In genomic region chr7:125136755-125137547, GRCh38 we compare ENCODE assay signal across 19 cellular contexts.
A peak's percentile ranks its signal among the peaks of the same experiment; 100 is the strongest.
DNase-seq lines count a peak whose midpoint lies in the region; ATAC-seq and TF ChIP-seq lines count a peak whose summit lies in the region.
"Had no signal": no experiment of that assay in that cellular context is flagged by ENCODE, and none has a peak within 500 bp of the region (broad histone marks: within the 10 kb centered on the region; RNA-seq: fewer than 3 reads in every experiment).

No MANE protein-coding gene starts in this region.

- no peaks in the 10 kb centered on the region for H3K36me3 Mint-ChIP-seq in nephron progenitor cell (ENCODE audit: low read depth)
- H3K36me3 Mint-ChIP-seq: stimulated activated memory B cell treated with anti-CD40 and anti-IgM and Interleukin-4, amounts not matched to agents 10 μg/mL and 1 μg/mL and 100 μg/mL, for 72 hours; type B pancreatic cell had no signal

- peak overlapping the region; percentile 71 for H3K27ac ChIP-seq in ACC112 (ENCODE audit: low read depth, low read length)
- H3K27ac ChIP-seq in OCI-LY3 (ENCODE audit: low read length) = peak overlapping the region; percentile 50
- peak overlapping the region; percentile 96 for H3K27ac ChIP-seq in mammary epithelial cell (ENCODE audit: insufficient read depth, low read depth, low read length)
- H3K27ac ChIP-seq in iPS-20b (ENCODE audit: low read length) = peak overlapping the region; percentile 31
- H3K27ac ChIP-seq: A549, cardiac muscle cell, GM23248 had no signal

- CTCF ChIA-PET in mammary epithelial cell (lab: Charles Lee; ENCODE audit: low non-redundant PET) = no interaction called here

- no peaks in the 10 kb centered on the region for H3K27me3 Mint-ChIP-seq in stimulated activated naive CD8-positive, alpha-beta T cell treated with anti-CD3 and anti-CD28 coated beads, Interleukin-15, amount 100 ng/mL, for 72 hours
- no peaks in the 10 kb centered on the region for H3K27me3 Mint-ChIP-seq in nephron progenitor cell (ENCODE audit: low read depth, poor library complexity)
- H3K27me3 Mint-ChIP-seq: stimulated activated memory B cell treated with anti-CD40 and anti-IgM and Interleukin-4, amounts not matched to agents 10 μg/mL and 1 μg/mL and 100 μg/mL, for 72 hours; type B pancreatic cell had no signal

- H2AFZ ChIP-seq in ACC112 (ENCODE audit: low read length, unreplicated experiment) (peak overlapping the region; percentile 53), OCI-LY3 (ENCODE audit: low read depth, low read length) (0 out of 2 replicates have a peak overlapping the region, but pooled peaks have one; percentile 16), mammary epithelial cell (ENCODE audit: low read depth, low read length) (peak overlapping the region; percentile 66)
- H2AFZ ChIP-seq: GM23248 had no signal

- no peaks in the 10 kb centered on the region for H3K36me3 ChIP-seq in ACC112 (ENCODE audit: insufficient read depth, low read length)
- H3K36me3 ChIP-seq in OCI-LY3 (replicated peaks; ENCODE audit: low read depth, low read length) = no peaks in the 10 kb centered on the region
- H3K36me3 ChIP-seq in mammary epithelial cell (ENCODE audit: insufficient read depth, low read length) = no peaks in the 10 kb centered on the region
- no peaks in the 10 kb centered on the region for H3K36me3 ChIP-seq in iPS-20b (ENCODE audit: insufficient read depth, low read depth, low read length)
- H3K36me3 ChIP-seq: cardiac muscle cell had no signal

- in situ Hi-C loops in mammary epithelial cell (cut with MboI; ENCODE audit: low sequenced_read_pairs in 2 of 2) = no loop called here

- H3K79me2 ChIP-seq in ACC112 (ENCODE audit: control insufficient read depth, insufficient read depth, low read length, unreplicated experiment) (no peaks in the 10 kb centered on the region), OCI-LY3 (ENCODE audit: low read length) (no peaks in the 10 kb centered on the region), mammary epithelial cell (ENCODE audit: insufficient read depth, low read length) (no peaks in the 10 kb centered on the region)

- peak overlapping the region; percentile 48 for H3K4me2 ChIP-seq in OCI-LY3 (ENCODE audit: low read length)
- H3K4me2 ChIP-seq in mammary epithelial cell (ENCODE audit: insufficient read depth, low read depth, low read length) = peak overlapping the region; percentile 83
- H3K4me2 ChIP-seq: A549 had no signal

- no peak for TF ChIP-seq CTCF in OCI-LY3 (IDR thresholded peaks at IDR 0.05; ENCODE audit: low read depth, low read length)
- TF ChIP-seq CTCF in mammary epithelial cell (conservative IDR thresholded peaks at IDR 0.05 in 1 of 2, IDR thresholded peaks at IDR 0.05 in 1 of 2; ENCODE audit: extremely low read depth in 1 of 2, insufficient read depth in 1 of 2, low read depth in 1 of 2, low read length in 2 of 2) = no peak
- no peak for TF ChIP-seq CTCF in nephron progenitor cell (IDR thresholded peaks at IDR 0.05)

- no peaks in the 10 kb centered on the region for H4K20me1 ChIP-seq in OCI-LY3 (ENCODE audit: insufficient read depth, low read length)
- no peaks in the 10 kb centered on the region for H4K20me1 ChIP-seq in mammary epithelial cell (ENCODE audit: insufficient read depth, low read length)

- H3K27ac Mint-ChIP-seq in stimulated activated naive CD8-positive, alpha-beta T cell treated with anti-CD3 and anti-CD28 coated beads, Interleukin-15, amount 100 ng/mL, for 72 hours = no peak overlapping the region
- no peak overlapping the region for H3K27ac Mint-ChIP-seq in nephron progenitor cell
- H3K27ac Mint-ChIP-seq: stimulated activated memory B cell treated with anti-CD40 and anti-IgM and Interleukin-4, amounts not matched to agents 10 μg/mL and 1 μg/mL and 100 μg/mL, for 72 hours; type B pancreatic cell had no signal

- intact Hi-C loops in mammary epithelial cell (cut with micrococcal nuclease) = loop anchor here (5.0 to 10.0 kb wide), 2 partner anchors 72 to 115 kb away; no protein-coding TSS in a partner anchor

- H3K4me1 ChIP-seq in ACC112 (ENCODE audit: control insufficient read depth, insufficient read depth, low read length, unreplicated experiment) = peaks cover 8% of the 10 kb centered on the region
- H3K4me1 ChIP-seq in OCI-LY3 (ENCODE audit: low read length) = peaks cover 14% of the 10 kb centered on the region
- H3K4me1 ChIP-seq in mammary epithelial cell (ENCODE audit: insufficient read depth, low read length) = peaks cover 23% of the 10 kb centered on the region
- peaks cover 10% of the 10 kb centered on the region; the same call in 1 of the 2 replicates for H3K4me1 ChIP-seq in iPS-20b (ENCODE audit: insufficient read depth, low read length)
- H3K4me1 ChIP-seq: A549 had no signal

- no peak overlapping the region for H3K4me3 Mint-ChIP-seq in stimulated activated naive CD8-positive, alpha-beta T cell treated with anti-CD3 and anti-CD28 coated beads, Interleukin-15, amount 100 ng/mL, for 72 hours
- H3K4me3 Mint-ChIP-seq in nephron progenitor cell = no peak overlapping the region
- H3K4me3 Mint-ChIP-seq: stimulated activated memory B cell treated with anti-CD40 and anti-IgM and Interleukin-4, amounts not matched to agents 10 μg/mL and 1 μg/mL and 100 μg/mL, for 72 hours; type B pancreatic cell had no signal

- ATAC-seq in HG02763 (IDR thresholded peaks at IDR 0.05; ENCODE audit: unreplicated experiment) = no peak
- ATAC-seq in stimulated activated naive CD8-positive, alpha-beta T cell treated with anti-CD3 and anti-CD28 coated beads, Interleukin-15, amount 100 ng/mL, for 72 hours = no peak
- ATAC-seq: A549; stimulated activated memory B cell treated with anti-CD40 and anti-IgM and Interleukin-4, amounts not matched to agents 10 μg/mL and 1 μg/mL and 100 μg/mL, for 72 hours had no signal

- no TSS peak for BruUV-seq in mammary epithelial cell (replicated peaks; lab: Mats Ljungman, UMichigan)

- no peak overlapping the region; the same call in 1 of the 2 replicates for H3K9ac ChIP-seq in OCI-LY3 (ENCODE audit: low read length)
- H3K9ac ChIP-seq in mammary epithelial cell (ENCODE audit: insufficient read depth, low read length) = peak overlapping the region; percentile 52
- no peak overlapping the region for H3K9ac ChIP-seq in iPS-20b (ENCODE audit: low read depth, low read length)
- H3K9ac ChIP-seq: GM23248 had no signal

- no peaks in the 10 kb centered on the region for H3K4me1 Mint-ChIP-seq in stimulated activated naive CD8-positive, alpha-beta T cell treated with anti-CD3 and anti-CD28 coated beads, Interleukin-15, amount 100 ng/mL, for 72 hours
- H3K4me1 Mint-ChIP-seq in nephron progenitor cell = no peaks in the 10 kb centered on the region
- H3K4me1 Mint-ChIP-seq: stimulated activated memory B cell treated with anti-CD40 and anti-IgM and Interleukin-4, amounts not matched to agents 10 μg/mL and 1 μg/mL and 100 μg/mL, for 72 hours had no signal

- H3K9me3 Mint-ChIP-seq in stimulated activated naive CD8-positive, alpha-beta T cell treated with anti-CD3 and anti-CD28 coated beads, Interleukin-15, amount 100 ng/mL, for 72 hours = no peaks in the 10 kb centered on the region
- H3K9me3 Mint-ChIP-seq in nephron progenitor cell = no peaks in the 10 kb centered on the region
- H3K9me3 Mint-ChIP-seq: stimulated activated memory B cell treated with anti-CD40 and anti-IgM and Interleukin-4, amounts not matched to agents 10 μg/mL and 1 μg/mL and 100 μg/mL, for 72 hours; type B pancreatic cell had no signal

- no peaks in the 10 kb centered on the region for H3K9me3 ChIP-seq in OCI-LY3 (ENCODE audit: insufficient read depth, low read length)
- no peaks in the 10 kb centered on the region for H3K9me3 ChIP-seq in mammary epithelial cell (replicated peaks; ENCODE audit: insufficient read depth, low read length)
- no peaks in the 10 kb centered on the region for H3K9me3 ChIP-seq in iPS-20b (ENCODE audit: insufficient read depth, low read depth, low read length)
- H3K9me3 ChIP-seq: A549 had no signal

- DNase-seq in mammary epithelial cell = peak; percentile 96
- DNase-seq in NCI-H524 (lab: John Stamatoyannopoulos, UW) = no peak
- DNase-seq in stimulated activated naive CD8-positive, alpha-beta T cell treated with anti-CD3 and anti-CD28 coated beads, Interleukin-15, amount 100 ng/mL, for 72 hours = no peak
- no peak for DNase-seq in nephron progenitor cell
- DNase-seq: activated CD4-positive, CD25-positive, alpha-beta regulatory T cell treated with anti-CD3 and anti-CD28 coated beads, Interleukin-2, amount 50 U/mL, for 72 hours; activated CD8-positive, alpha-beta memory T cell treated with anti-CD3 and anti-CD28 coated beads, Interleukin-2, amount 50 U/mL, for 4 hours; activated naive CD4-positive, alpha-beta T cell treated with Interleukin-2 at 50 U/mL for 16 hours; effector CD4-positive, alpha-beta T cell; GM23248; NCI-H1092; Right ventricle myocardium superior had no signal

- 3% methylated on average over 2 of the region's 2 CpGs for WGBS in mammary epithelial cell (ENCODE audit: low coverage, missing lambda C conversion rate)

- H3K4me3 ChIP-seq in ACC112 (ENCODE audit: low read depth, low read length) = peak overlapping the region; percentile 48
- H3K4me3 ChIP-seq in OCI-LY3 (ENCODE audit: low read length) = no peak overlapping the region
- peak overlapping the region in 2 of 3 experiments; percentile 27 to 31 for H3K4me3 ChIP-seq in mammary epithelial cell (replicated peaks in 1 of 3; ENCODE audit: insufficient read depth in 1 of 3, low read depth in 2 of 3, low read length in 3 of 3)
- no peak overlapping the region for H3K4me3 ChIP-seq in iPS-20b (ENCODE audit: low read length)
- H3K4me3 ChIP-seq: A549, cardiac muscle cell, GM23248 had no signal

- dilution Hi-C loops in mammary epithelial cell (cut with HindIII; ENCODE audit: low sequenced_read_pairs) = no loop called here

- H3K27me3 ChIP-seq in ACC112 (ENCODE audit: insufficient read depth, low read length) (no peaks in the 10 kb centered on the region), OCI-LY3 (ENCODE audit: low read depth, low read length) (no peaks in the 10 kb centered on the region), mammary epithelial cell (ENCODE audit: insufficient read depth, low read length) (no peaks in the 10 kb centered on the region), iPS-20b (ENCODE audit: insufficient read depth, low read length) (no peaks in the 10 kb centered on the region)
- H3K27me3 ChIP-seq: cardiac muscle cell had no signal

Comparison
In these comparisons a context has a peak if more than half of its experiments do, and no peak if none do; other contexts are left out.
1. H2AFZ ChIP-seq: peak in every context shown above with its lines; median percentile 66 in mammary epithelial cell; 53 in ACC112; 16 in OCI-LY3.
2. H3K27ac ChIP-seq: peak in every context shown above with its lines; median percentile 96 in mammary epithelial cell; 71 in ACC112; 50 in OCI-LY3; 31 in iPS-20b.
3. H3K4me3 ChIP-seq: peak in ACC112 (single experiment) and mammary epithelial cell (2 of 3); none in OCI-LY3 (single experiment) and iPS-20b (single experiment).